14 cellular contexts compared by ENCODE assay signal in genomic region chr3:124781706-124782376, GRCh38. TPM values are rescaled to one million over a fixed set of nuclear protein-coding genes. Genes with fewer than 3 reads are reported as not detected.
DNase-seq lines count a peak whose midpoint lies in the region; ATAC-seq and TF ChIP-seq lines count a peak whose summit lies in the region.
"Had no signal": no experiment of that assay in that cellular context is flagged by ENCODE, and none has a peak within 500 bp of the region (broad histone marks: within the 10 kb centered on the region; RNA-seq: fewer than 3 reads in every experiment).

No MANE protein-coding gene starts in this region.

- H3K4me3 ChIP-seq in KMS-11 (IDR thresholded peaks at IDR 0.05; ENCODE audit: insufficient read depth, low read depth, low read length) (no peak overlapping the region), dorsolateral prefrontal cortex (no peak overlapping the region), mucosa of descending colon (no peak overlapping the region), testis (no peak overlapping the region)

- H3K27ac ChIP-seq in KMS-11: peak overlapping the region; percentile 97; the same call in 1 of the 2 replicates
- peak overlapping the region in 46 of 59 donors; percentile 23 to 93 (median 86) for H3K27ac ChIP-seq in dorsolateral prefrontal cortex
- H3K27ac ChIP-seq in testis: peak overlapping the region; percentile 84 to 85

- TF ChIP-seq CTCF in KMS-11 (conservative IDR thresholded peaks at IDR 0.05; ENCODE audit: low read depth, low read length) (no peak), dorsolateral prefrontal cortex (IDR thresholded peaks at IDR 0.05 in 54 of 56, conservative IDR thresholded peaks at IDR 0.05 in 2 of 56; ENCODE audit: low read depth in 1 of 56, partially characterized antibody in 56 of 56) (no peak), mucosa of descending colon (IDR thresholded peaks at IDR 0.05) (no peak), testis (IDR thresholded peaks at IDR 0.05) (no peak)

- no peak overlapping the region for H2AFZ ChIP-seq in KMS-11 (ENCODE audit: low read depth)

- peak overlapping the region; percentile 66; the same call in 1 of the 2 replicates for H3K4me2 ChIP-seq in KMS-11

- DNase-seq in dorsolateral prefrontal cortex (no peak), mucosa of descending colon (peak in 2 of 3 donors; percentile 31 to 54), testis (no peak), dermis blood vessel endothelial cell (no peak), DMS53 treated with DMSO at 0.1 percent for 48 hours (lab: John Stamatoyannopoulos, UW; ENCODE audit: unreplicated experiment) (no peak), SHP77 treated with DMSO at 0.1 percent for 48 hours (lab: John Stamatoyannopoulos, UW) (no peak)
- DNase-seq: activated CD4-positive, alpha-beta T cell treated with anti-CD3 and anti-CD28 coated beads for 48 hours; brain microvascular endothelial cell; natural killer cell; stimulated activated CD4-positive, alpha-beta T cell treated with anti-CD3 and anti-CD28 coated beads, Interleukin-2, amount 100 ng/mL, for 48 hours; T-helper 1 cell had no signal

- peak; percentile 34 for ATAC-seq in mucosa of descending colon
- ATAC-seq in HG03039 (IDR thresholded peaks at IDR 0.05; ENCODE audit: unreplicated experiment): no peak
- ATAC-seq: natural killer cell; stimulated activated memory B cell treated with anti-CD40 and anti-IgM and Interleukin-4, amounts not matched to agents 10 μg/mL and 1 μg/mL and 100 μg/mL, for 72 hours had no signal

- H4K20me1 ChIP-seq in KMS-11 (ENCODE audit: insufficient read depth): no peaks in the 10 kb centered on the region

- intact Hi-C loops in dorsolateral prefrontal cortex (cut with DNase I): no loop called here
- intact Hi-C loops in mucosa of descending colon (cut with DNase I, micrococcal nuclease): no loop called here
- intact Hi-C loops in testis (cut with DNase I; ENCODE audit: low total_unique reads): loop anchor here (10.0 kb wide), 1 partner anchor 113 kb away; no protein-coding TSS in a partner anchor

- H3K36me3 ChIP-seq in KMS-11 (ENCODE audit: insufficient read depth) (no peaks in the 10 kb centered on the region; the same call in 1 of the 2 replicates), mucosa of descending colon (ENCODE audit: low read depth) (no peaks in the 10 kb centered on the region), testis (ENCODE audit: low read depth, missing control alignments) (no peaks in the 10 kb centered on the region)

- H3K79me2 ChIP-seq in KMS-11 (ENCODE audit: insufficient read depth, low read depth): peaks cover 9% of the 10 kb centered on the region; the same call in 1 of the 2 replicates

- TF ChIP-seq POLR2A in testis (IDR thresholded peaks at IDR 0.05): no peak

- 68 to 75% methylated on average over 5 of the region's 5 CpGs for WGBS in testis, 2 donors

- H3K4me1 ChIP-seq in KMS-11 (ENCODE audit: low read depth, poor library complexity, severe bottlenecking): peaks cover 97% of the 10 kb centered on the region
- peaks cover 11% of the 10 kb centered on the region for H3K4me1 ChIP-seq in mucosa of descending colon (ENCODE audit: low read depth)
- H3K4me1 ChIP-seq in testis: peaks cover 42% of the 10 kb centered on the region

- no peak overlapping the region for H3K9ac ChIP-seq in KMS-11

- H3K9me3 ChIP-seq in mucosa of descending colon (no peaks in the 10 kb centered on the region), testis (no peaks in the 10 kb centered on the region)

- H3K27me3 ChIP-seq in KMS-11 (ENCODE audit: insufficient read depth, low read depth) (no peaks in the 10 kb centered on the region), dorsolateral prefrontal cortex (no peaks in the 10 kb centered on the region), testis (no peaks in the 10 kb centered on the region)
- H3K27me3 ChIP-seq: brain microvascular endothelial cell had no signal

RNA-seq across cellular contexts. Expression of gene UMPS, which starts 51.6 kb away (rescaled TPM):
- total RNA-seq in dorsolateral prefrontal cortex: 10 to 100 TPM; 14.1 to 35.7 (median 21.3) TPM
- 10 to 100 TPM; 22.6 to 25.7 (median 23.6) TPM for total RNA-seq in mucosa of descending colon
- 10 to 100 TPM; 24.6 to 26.8 TPM for total RNA-seq in testis
- polyA plus RNA-seq in testis (ENCODE audit: insufficient read depth, low read depth, low replicate concordance): 20.0 TPM
- total RNA-seq in dermis blood vessel endothelial cell: 33.8 and 36.1 TPM in 2 replicates

Comparison
In these comparisons a context has a peak if more than half of its experiments do, and no peak if none do; other contexts are left out.
1. DNase-seq: peak in mucosa of descending colon (2 of 3); none in dorsolateral prefrontal cortex (0 of 10), testis (single experiment), dermis blood vessel endothelial cell (single experiment), DMS53 treated with DMSO at 0.1 percent for 48 hours (single experiment) and SHP77 treated with DMSO at 0.1 percent for 48 hours (single experiment).
2. Peak in every context shown above with its lines, with median percentiles within 50 percentile points of each other: H3K27ac ChIP-seq.